Comparison of ENCODE assay signal across 8 cellular contexts in genomic region chr22:43263645-43264514, GRCh38.
DNase-seq lines count a peak whose midpoint lies in the region; ATAC-seq and TF ChIP-seq lines count a peak whose summit lies in the region.

No MANE protein-coding gene starts in this region.

- H3K36me3 ChIP-seq in smooth muscle cell (ENCODE audit: low read depth): no peaks in the 10 kb centered on the region

- H3K9ac ChIP-seq in smooth muscle cell (ENCODE audit: low read depth): peak overlapping the region; percentile 77

- H3K27ac Mint-ChIP-seq in activated T-cell treated with anti-CD3 and anti-CD28 coated beads, Interleukin-2, amount 50 U/mL, for 72 hours: peak overlapping the region; percentile 44

- no peak overlapping the region for H3K4me3 ChIP-seq in smooth muscle cell

- no peak for TF ChIP-seq CTCF in smooth muscle cell (IDR thresholded peaks at IDR 0.05; ENCODE audit: borderline replicate concordance, insufficient read depth, poor library complexity, severe bottlenecking)

- DNase-seq in OCI-M2 (lab: John Stamatoyannopoulos, UW; ENCODE audit: unreplicated experiment): peak; percentile 55
- peak; percentile 88 to 89 for DNase-seq in activated T-cell treated with anti-CD3 and anti-CD28 coated beads, Interleukin-2, amount 50 U/mL, for 72 hours
- peak; percentile 75 for DNase-seq in foreskin melanocyte
- peak; percentile 58 for DNase-seq in smooth muscle cell (lab: John Stamatoyannopoulos, UW; ENCODE audit: unreplicated experiment)
- DNase-seq in mesenteric fat pad (ENCODE audit: low spot score): no peak
- no peak for DNase-seq in NCI-H2196 treated with DMSO at 0.1 percent for 48 hours (lab: John Stamatoyannopoulos, UW; ENCODE audit: unreplicated experiment)

- H3K79me2 ChIP-seq in smooth muscle cell (ENCODE audit: low read depth): no peaks in the 10 kb centered on the region

- H2AFZ ChIP-seq in smooth muscle cell (ENCODE audit: low read depth): no peak overlapping the region

- 27% methylated on average over 27 of the region's 27 CpGs for WGBS in smooth muscle cell (ENCODE audit: low lambda C conversion rate)

- no peaks in the 10 kb centered on the region for H3K27me3 Mint-ChIP-seq in activated T-cell treated with anti-CD3 and anti-CD28 coated beads, Interleukin-2, amount 50 U/mL, for 72 hours (ENCODE audit: low read depth)

- H3K4me1 Mint-ChIP-seq in activated T-cell treated with anti-CD3 and anti-CD28 coated beads, Interleukin-2, amount 50 U/mL, for 72 hours (ENCODE audit: low read depth): peaks cover 22% of the 10 kb centered on the region

- H3K9me3 Mint-ChIP-seq in activated T-cell treated with anti-CD3 and anti-CD28 coated beads, Interleukin-2, amount 50 U/mL, for 72 hours: no peaks in the 10 kb centered on the region

- peak overlapping the region; percentile 78 for H3K4me2 ChIP-seq in smooth muscle cell

- peak overlapping the region; percentile 84 for H3K27ac ChIP-seq in smooth muscle cell (ENCODE audit: low read depth)

- ATAC-seq in GM18870 (IDR thresholded peaks at IDR 0.05; ENCODE audit: unreplicated experiment) (peak; percentile 57), HG03097 (IDR thresholded peaks at IDR 0.05; ENCODE audit: low FRiP score, unreplicated experiment) (peak; percentile 56)
- peak; percentile 95 to 96 for ATAC-seq in activated T-cell treated with anti-CD3 and anti-CD28 coated beads, Interleukin-2, amount 50 U/mL, for 72 hours (replicated peaks in 1 of 2)

- peak overlapping the region; percentile 80 to 81 for H3K4me3 Mint-ChIP-seq in activated T-cell treated with anti-CD3 and anti-CD28 coated beads, Interleukin-2, amount 50 U/mL, for 72 hours

- H4K20me1 ChIP-seq in smooth muscle cell (ENCODE audit: low read depth): no peaks in the 10 kb centered on the region

- no peaks in the 10 kb centered on the region for H3K36me3 Mint-ChIP-seq in activated T-cell treated with anti-CD3 and anti-CD28 coated beads, Interleukin-2, amount 50 U/mL, for 72 hours (ENCODE audit: insufficient read depth in 2 of 2)

- H3K27me3 ChIP-seq in smooth muscle cell (ENCODE audit: low read depth): no peaks in the 10 kb centered on the region

- no peaks in the 10 kb centered on the region for H3F3A ChIP-seq in smooth muscle cell (ENCODE audit: low read depth)

- H3K9me3 ChIP-seq in smooth muscle cell (replicated peaks; ENCODE audit: low read depth): no peaks in the 10 kb centered on the region

- H3K4me1 ChIP-seq in smooth muscle cell (ENCODE audit: low read depth): no peaks in the 10 kb centered on the region

Comparison
In these comparisons a context has a peak if more than half of its experiments do, and no peak if none do; other contexts are left out.
1. DNase-seq: peak in OCI-M2 (single experiment), activated T-cell treated with anti-CD3 and anti-CD28 coated beads, Interleukin-2, amount 50 U/mL, for 72 hours (2 of 2), foreskin melanocyte (single experiment) and smooth muscle cell (single experiment); none in mesenteric fat pad (single experiment) and NCI-H2196 treated with DMSO at 0.1 percent for 48 hours (single experiment).
2. Peak in every context shown above with its lines, with median percentiles within 50 percentile points of each other: ATAC-seq.